10 cellular contexts compared by ENCODE assay signal in the genomic region with DNA sequence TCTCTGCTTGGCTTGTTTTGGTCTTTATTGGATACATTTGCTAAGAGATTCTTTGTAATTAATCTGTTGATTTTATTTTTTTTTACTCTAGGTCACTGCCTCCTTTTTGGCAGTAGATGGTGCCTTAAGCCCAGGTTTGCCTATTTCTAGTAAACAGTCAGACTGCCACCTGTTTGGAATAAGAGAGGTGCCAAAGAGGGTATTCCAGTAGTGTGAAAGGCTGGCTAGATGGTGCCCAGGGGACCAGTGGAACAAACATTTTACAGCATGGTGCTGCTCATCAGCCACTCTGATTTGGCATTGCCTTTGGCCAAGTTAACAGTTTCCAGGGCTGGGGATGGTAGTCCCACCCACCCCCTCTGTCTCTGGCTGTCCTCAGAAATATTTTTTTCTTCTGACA. TPM values are rescaled to one million over a fixed set of nuclear protein-coding genes. Genes with fewer than 3 reads are reported as not detected.
DNase-seq lines count a peak whose midpoint lies in the region; ATAC-seq and TF ChIP-seq lines count a peak whose summit lies in the region.
"Had no signal": no experiment of that assay in that cellular context is flagged by ENCODE, and none has a peak within 500 bp of the region (broad histone marks: within the 10 kb centered on the region; RNA-seq: fewer than 3 reads in every experiment).

No MANE protein-coding gene starts in this region.

- no peaks in the 10 kb centered on the region for H3K4me1 ChIP-seq in breast epithelium

- H3K36me3 Mint-ChIP-seq in MCF 10A (ENCODE audit: insufficient read depth, unreplicated experiment) = no peaks in the 10 kb centered on the region

- H3K36me3 ChIP-seq in breast epithelium = no peaks in the 10 kb centered on the region

- no peak overlapping the region for H3K27ac Mint-ChIP-seq in MCF 10A (ENCODE audit: low read depth, unreplicated experiment)

- no peaks in the 10 kb centered on the region for H3K9me3 Mint-ChIP-seq in MCF 10A (ENCODE audit: unreplicated experiment)

- BruUV-seq in MCF 10A (replicated peaks; lab: Mats Ljungman, UMichigan) = no TSS peak

- H3K4me3 Mint-ChIP-seq in MCF 10A (ENCODE audit: unreplicated experiment) = no peak overlapping the region

- no peaks in the 10 kb centered on the region for H3K4me1 Mint-ChIP-seq in MCF 10A (ENCODE audit: insufficient read depth, unreplicated experiment)

- TF ChIP-seq POLR2A in breast epithelium (IDR thresholded peaks at IDR 0.05) = no peak

- POLR2A ChIA-PET in MCF 10A (lab: Yijun Ruan, JAX) = no interaction called here

- DNase-seq in MCF 10A (ENCODE audit: unreplicated experiment) (no peak), breast epithelium (ENCODE audit: low spot score in 2 of 2) (no peak), SHP77 (lab: John Stamatoyannopoulos, UW) (peak; percentile 43 to 54), fibroblast of the conjunctiva (ENCODE audit: low read depth) (peak; percentile 5), stromal cell of bone marrow (ENCODE audit: low read depth) (peak; percentile 9)
- DNase-seq: activated CD4-positive, alpha-beta T cell treated with anti-CD3 and anti-CD28 coated beads for 48 hours; cerebellar nuclear complex had no signal

- H3K4me3 ChIP-seq in breast epithelium = no peak overlapping the region

- no peaks in the 10 kb centered on the region for H3K9me3 ChIP-seq in breast epithelium

- peaks cover 8% of the 10 kb centered on the region for H3K27me3 Mint-ChIP-seq in MCF 10A (ENCODE audit: insufficient read depth, unreplicated experiment)

- no peak overlapping the region for H3K27ac ChIP-seq in breast epithelium

- ATAC-seq in HG02884 (IDR thresholded peaks at IDR 0.05; ENCODE audit: unreplicated experiment) = no peak
- ATAC-seq in HG03432 (IDR thresholded peaks at IDR 0.05; ENCODE audit: unreplicated experiment) = no peak
- ATAC-seq in HG02981 (IDR thresholded peaks at IDR 0.05; ENCODE audit: unreplicated experiment) = no peak

- intact Hi-C loops in MCF 10A (cut with micrococcal nuclease) = loop anchor here (1.0 to 5.0 kb wide), 4 partner anchors 331 to 1089 kb away; no protein-coding TSS in a partner anchor
- intact Hi-C loops in breast epithelium (cut with DNase I; ENCODE audit: low total_unique reads) = no loop called here

- peak; percentile 37 for TF ChIP-seq CTCF in MCF 10A (IDR thresholded peaks at IDR 0.05; ENCODE audit: unreplicated experiment)
- no peak for TF ChIP-seq CTCF in breast epithelium (IDR thresholded peaks at IDR 0.05)

- CTCF ChIA-PET in MCF 10A (lab: Yijun Ruan, JAX) = interaction anchor here (0.5 to 1.6 kb wide), 7 partner anchors 316 to 995 kb away, joined by 3 to 7 read pairs (median 4); no protein-coding TSS in a partner anchor

- H3K27me3 ChIP-seq in breast epithelium = no peaks in the 10 kb centered on the region

RNA-seq across cellular contexts. Expression of a gene that starts 36.7 kb away (rescaled TPM):
- total RNA-seq in MCF 10A (2022) = not detected in 2 replicates
- 10 to 100 TPM in 2 of 3 donors, 1 to 10 TPM in 1; 6.9 to 17.3 (median 10.8) TPM for total RNA-seq in breast epithelium

Comparison
In these comparisons a context has a peak if more than half of its experiments do, and no peak if none do; other contexts are left out.
1. DNase-seq: peak in SHP77 (2 of 2), fibroblast of the conjunctiva (single experiment) and stromal cell of bone marrow (single experiment); none in MCF 10A (single experiment) and breast epithelium (0 of 2).